ENCODE assay signal across 9 cellular contexts in genomic region chr7:37916017-37916672, GRCh38. TPM values are rescaled to one million over a fixed set of nuclear protein-coding genes. Genes with fewer than 3 reads are reported as not detected.
DNase-seq lines count a peak whose midpoint lies in the region; ATAC-seq and TF ChIP-seq lines count a peak whose summit lies in the region.
"Had no signal": no experiment of that assay in that cellular context is flagged by ENCODE, and none has a peak within 500 bp of the region (broad histone marks: within the 10 kb centered on the region; RNA-seq: fewer than 3 reads in every experiment).

No MANE protein-coding gene starts in this region.

- TF ChIP-seq POLR2A in breast epithelium (IDR thresholded peaks at IDR 0.05) = no peak
- TF ChIP-seq POLR2A in right lobe of liver (IDR thresholded peaks at IDR 0.05) = no peak
- TF ChIP-seq POLR2A in upper lobe of left lung (IDR thresholded peaks at IDR 0.05) = no peak

- POLR2A ChIA-PET in MCF 10A (lab: Yijun Ruan, JAX) = no interaction called here

- no peak for TF ChIP-seq EP300 in upper lobe of left lung (IDR thresholded peaks at IDR 0.05)

- peaks cover 42% of the 10 kb centered on the region for H3K27me3 Mint-ChIP-seq in MCF 10A (ENCODE audit: insufficient read depth, unreplicated experiment)

- H3K9me3 ChIP-seq in breast epithelium = no peaks in the 10 kb centered on the region
- H3K9me3 ChIP-seq in right lobe of liver = no peaks in the 10 kb centered on the region
- no peaks in the 10 kb centered on the region for H3K9me3 ChIP-seq in upper lobe of left lung

- H3K4me3 ChIP-seq in breast epithelium = peak overlapping the region; percentile 51 to 70 (median 64)
- peak overlapping the region; percentile 46 to 59 (median 46) for H3K4me3 ChIP-seq in right lobe of liver
- peak overlapping the region; percentile 36 to 60 (median 58) for H3K4me3 ChIP-seq in upper lobe of left lung

- no peaks in the 10 kb centered on the region for H3K4me1 Mint-ChIP-seq in MCF 10A (ENCODE audit: insufficient read depth, unreplicated experiment)

- peaks cover 0 to 12% of the 10 kb centered on the region in 2 donors for H3K27me3 ChIP-seq in breast epithelium
- H3K27me3 ChIP-seq in right lobe of liver = no peaks in the 10 kb centered on the region
- H3K27me3 ChIP-seq in upper lobe of left lung = peaks cover 0 to 5% (median 0%) of the 10 kb centered on the region in 4 donors

- CTCF ChIA-PET in MCF 10A (lab: Yijun Ruan, JAX) = interaction anchor here (0.6 to 3.6 kb wide), 12 partner anchors 9 to 1279 kb away, joined by 3 to 22 read pairs (median 4); no protein-coding TSS in a partner anchor

- peak overlapping the region; percentile 50 to 76 for H3K27ac ChIP-seq in breast epithelium
- no peak overlapping the region for H3K27ac ChIP-seq in right lobe of liver
- H3K27ac ChIP-seq in upper lobe of left lung = peak overlapping the region; percentile 19 to 70 (median 29)

- no peak overlapping the region for H3K27ac Mint-ChIP-seq in MCF 10A (ENCODE audit: low read depth, unreplicated experiment)

- no peak overlapping the region for H3K4me3 Mint-ChIP-seq in MCF 10A (ENCODE audit: unreplicated experiment)
- H3K4me3 Mint-ChIP-seq: activated T-cell treated with anti-CD3 and anti-CD28 coated beads, Interleukin-2, amount 50 U/mL, for 4 hours had no signal

- intact Hi-C loops in breast epithelium (cut with DNase I; ENCODE audit: low total_unique reads) (no loop called here), MCF 10A (cut with micrococcal nuclease) (no loop called here), right lobe of liver (cut with DNase I) (loop anchor here in 1 of 2 donors (10.0 kb wide), 1 partner anchor 189 kb away; no protein-coding TSS in a partner anchor)

- TF ChIP-seq CTCF in breast epithelium (IDR thresholded peaks at IDR 0.05) (no peak), MCF 10A (IDR thresholded peaks at IDR 0.05; ENCODE audit: unreplicated experiment) (no peak), right lobe of liver (IDR thresholded peaks at IDR 0.05) (no peak), upper lobe of left lung (IDR thresholded peaks at IDR 0.05) (no peak)

- H3K36me3 ChIP-seq in breast epithelium (no peaks in the 10 kb centered on the region), right lobe of liver (no peaks in the 10 kb centered on the region), upper lobe of left lung (no peaks in the 10 kb centered on the region)

- H3K4me1 ChIP-seq in breast epithelium (no peaks in the 10 kb centered on the region), right lobe of liver (peaks cover 0 to 7% (median 0%) of the 10 kb centered on the region in 4 donors), upper lobe of left lung (peaks cover 16 to 36% (median 28%) of the 10 kb centered on the region in 4 donors)

- DNase-seq in breast epithelium (ENCODE audit: low spot score in 2 of 2) (no peak), MCF 10A (ENCODE audit: unreplicated experiment) (no peak), astrocyte of the hippocampus (ENCODE audit: low read depth, low spot score) (peak; percentile 55), right lobe of liver (peak in 2 of 3 donors; percentile 26 to 55), upper lobe of left lung (peak; percentile 24 to 87), HPDE6-E6E7 (ENCODE audit: extremely low spot score) (no peak)
- DNase-seq: activated T-cell treated with anti-CD3 and anti-CD28 coated beads, Interleukin-2, amount 50 U/mL, for 4 hours had no signal

- BruUV-seq in MCF 10A (replicated peaks; lab: Mats Ljungman, UMichigan) = no TSS peak

- 12% methylated on average over 21 of the region's 57 CpGs for WGBS in right lobe of liver (ENCODE audit: insufficient coverage, low coverage, low lambda C conversion rate, missing lambda C conversion rate)
- 5 to 12% methylated on average over 14 to 40 of the region's 57 CpGs for WGBS in upper lobe of left lung, 2 donors

- H3K9me3 Mint-ChIP-seq in MCF 10A (ENCODE audit: unreplicated experiment) = no peaks in the 10 kb centered on the region
- H3K9me3 Mint-ChIP-seq: activated T-cell treated with anti-CD3 and anti-CD28 coated beads, Interleukin-2, amount 50 U/mL, for 4 hours had no signal

- peak; percentile 3 to 23 (median 12) for ATAC-seq in right lobe of liver
- peak; percentile 27 to 40 for ATAC-seq in upper lobe of left lung (ENCODE audit: low FRiP score in 2 of 2)
- ATAC-seq in HG03565 (IDR thresholded peaks at IDR 0.05; ENCODE audit: unreplicated experiment) = no peak
- no peak for ATAC-seq in GM21381 (IDR thresholded peaks at IDR 0.05; ENCODE audit: unreplicated experiment)

- H3K36me3 Mint-ChIP-seq in MCF 10A (ENCODE audit: insufficient read depth, unreplicated experiment) = peaks cover 6% of the 10 kb centered on the region

RNA-seq across cellular contexts. Expression of gene SFRP4, which starts 0.5 kb away (rescaled TPM):
- 10 to 100 TPM; 13.3 to 27.2 (median 23.7) TPM for total RNA-seq in breast epithelium
- total RNA-seq in MCF 10A (2022) = not detected in 2 replicates
- under 1 TPM in 5 of 6 experiments, not detected in 1; 0.15 to 0.46 (median 0.37) TPM for total RNA-seq in right lobe of liver
- 10 to 100 TPM in 2 of 6 donors, 1 to 10 TPM in 2, under 1 TPM in 2; under 0.01 to 12.2 (median 4.3) TPM for total RNA-seq in upper lobe of left lung
- total RNA-seq: activated T-cell treated with anti-CD3 and anti-CD28 coated beads, Interleukin-2, amount 50 U/mL, for 4 hours had no signal

RNA-seq across cellular contexts. Expression of gene EPDR1, which starts 4.3 kb away (rescaled TPM):
- total RNA-seq in breast epithelium (10 to 100 TPM in 2 of 3 donors, 1 to 10 TPM in 1; 8.2 to 37.8 (median 13.1) TPM), MCF 10A (2022) (not detected in 2 replicates), right lobe of liver (10 to 100 TPM in 3 of 6 experiments, 1 to 10 TPM in 3; 4.1 to 34.1 (median 13.2) TPM), upper lobe of left lung (100 to 1,000 TPM in 2 of 6 donors, 10 to 100 TPM in 4; 57.2 to 107 (median 96.1) TPM)

Comparison
In these comparisons a context has a peak if more than half of its experiments do, and no peak if none do; other contexts are left out.
1. DNase-seq: peak in astrocyte of the hippocampus (single experiment), right lobe of liver (2 of 3) and upper lobe of left lung (2 of 2); none in breast epithelium (0 of 2), MCF 10A (single experiment) and HPDE6-E6E7 (single experiment).
2. H3K27ac ChIP-seq: peak in breast epithelium (2 of 2) and upper lobe of left lung (4 of 4); none in right lobe of liver (0 of 3).
3. ATAC-seq: peak in right lobe of liver (4 of 4) and upper lobe of left lung (2 of 2); none in HG03565 (single experiment) and GM21381 (single experiment).
4. Peak in every context shown above with its lines, with median percentiles within 50 percentile points of each other: H3K4me3 ChIP-seq.